In genomic region chr5:67679184-67679855, GRCh38 we compare ENCODE assay signal across 21 cellular contexts.
DNase-seq lines count a peak whose midpoint lies in the region; TF ChIP-seq lines count a peak whose summit lies in the region.
"Had no signal": no experiment of that assay in that cellular context is flagged by ENCODE, and none has a peak within 500 bp of the region (broad histone marks: within the 10 kb centered on the region; RNA-seq: fewer than 3 reads in every experiment).

No MANE protein-coding gene starts in this region.

- H3K27ac ChIP-seq in OCI-LY7 (ENCODE audit: low read depth, low read length, poor library complexity, severe bottlenecking) = no peak overlapping the region
- H3K27ac ChIP-seq in prostate gland = no peak overlapping the region
- H3K27ac ChIP-seq: SJSA1, uterus had no signal

- no peaks in the 10 kb centered on the region for H3K9me3 ChIP-seq in OCI-LY7 (ENCODE audit: low read length)
- no peaks in the 10 kb centered on the region for H3K9me3 ChIP-seq in prostate gland
- H3K9me3 ChIP-seq: Caco-2, uterus had no signal

- no peaks in the 10 kb centered on the region for H3K36me3 ChIP-seq in GM06990 (ENCODE audit: control insufficient read depth, insufficient read depth, low read length)
- H3K36me3 ChIP-seq in OCI-LY7 (ENCODE audit: insufficient read depth, low read length) = no peaks in the 10 kb centered on the region
- H3K36me3 ChIP-seq in prostate gland = no peaks in the 10 kb centered on the region
- H3K36me3 ChIP-seq: SJSA1, uterus had no signal

- H3K4me2 ChIP-seq in OCI-LY7 (ENCODE audit: low read length) = no peak overlapping the region

- peak; percentile 39 for DNase-seq in GM06990 (ENCODE audit: extremely low read depth, insufficient read length)
- peak; percentile 72 for DNase-seq in MV-4-11 (lab: John Stamatoyannopoulos, UW)
- peak; percentile 2 for DNase-seq in OCI-LY7 (ENCODE audit: low spot score)
- peak; percentile 22 for DNase-seq in inferior parietal cortex (ENCODE audit: extremely low spot score)
- DNase-seq in cardiac septum (ENCODE audit: low spot score) = no peak
- DNase-seq in prostate gland (ENCODE audit: low spot score) = no peak
- no peak for DNase-seq in lower leg skin (ENCODE audit: low spot score in 2 of 2)
- DNase-seq: activated CD8-positive, alpha-beta T cell treated with anti-CD3 and anti-CD28 coated beads, Interleukin-2, amount 10 ng/mL, durations not matched to agents 7 days and 5 days; activated effector memory CD4-positive, alpha-beta T cell treated with anti-CD3 and anti-CD28 coated beads, Interleukin-2, amount 50 U/mL, for 16 hours; Caco-2; DND-41; effector CD8-positive, alpha-beta T cell; immature natural killer cell; naive B cell; NCI-H187 treated with DMSO at 0.1 percent for 48 hours; NCI-H2227 treated with DMSO at 0.1 percent for 48 hours; NK-92 treated with Interleukin-12 subunit alpha and Interleukin-12 subunit beta, amount 100 ng/mL, for 24 hours; occipital lobe; T-cell; uterus had no signal

- POLR2A ChIA-PET in OCI-LY7 (lab: Charles Lee) = interaction anchor here (0.6 kb wide), 1 partner anchor 619 kb away, joined by 4 read pairs; no protein-coding TSS in a partner anchor

- H2AFZ ChIP-seq in OCI-LY7 (ENCODE audit: low read length) = no peak overlapping the region

- H3K9me2 ChIP-seq in OCI-LY7 (ENCODE audit: insufficient read depth, low read length) = no peaks in the 10 kb centered on the region

- H4K20me1 ChIP-seq in OCI-LY7 (ENCODE audit: insufficient read depth, low read length) = no peaks in the 10 kb centered on the region

- intact Hi-C loops in OCI-LY7 (cut with micrococcal nuclease; ENCODE audit: unreplicated experiment) (no loop called here), cardiac septum (cut with DNase I) (no loop called here), prostate gland (cut with DNase I) (no loop called here), lower leg skin (cut with DNase I; ENCODE audit: low total_unique reads) (no loop called here)

- CTCF ChIA-PET in OCI-LY7 (lab: Charles Lee; ENCODE audit: unreplicated experiment) = no interaction called here

- BruUV-seq in OCI-LY7 (replicated peaks; lab: Mats Ljungman, UMichigan) = no TSS peak

- H3K4me1 ChIP-seq in OCI-LY7 (ENCODE audit: insufficient read depth, low read length, poor library complexity, severe bottlenecking) (no peaks in the 10 kb centered on the region), prostate gland (replicated peaks) (no peaks in the 10 kb centered on the region)
- H3K4me1 ChIP-seq: Caco-2, SJSA1, uterus had no signal

- 86% methylated on average over 7 of the region's 7 CpGs for WGBS in prostate gland
- WGBS in lower leg skin, 2 donors = 67 to 70% methylated on average over 7 of the region's 7 CpGs

- H3K27me3 ChIP-seq in GM06990 (replicated peaks; ENCODE audit: control insufficient read depth, insufficient read depth, low read length) (no peaks in the 10 kb centered on the region), prostate gland (replicated peaks; ENCODE audit: insufficient read depth) (no peaks in the 10 kb centered on the region)
- H3K27me3 ChIP-seq: SJSA1, uterus had no signal

- no peaks in the 10 kb centered on the region for H3K79me2 ChIP-seq in OCI-LY7 (ENCODE audit: insufficient read depth, low read depth, low read length)

- TF ChIP-seq POLR2A in prostate gland (IDR thresholded peaks at IDR 0.05) (no peak), lower leg skin (IDR thresholded peaks at IDR 0.05) (no peak)

- TF ChIP-seq CTCF in GM06990 (IDR thresholded peaks at IDR 0.05; ENCODE audit: insufficient read depth, low read length, poor library complexity, severe bottlenecking) (no peak), OCI-LY7 (conservative IDR thresholded peaks at IDR 0.05; ENCODE audit: low read length) (no peak), prostate gland (IDR thresholded peaks at IDR 0.05) (no peak), lower leg skin (IDR thresholded peaks at IDR 0.05) (no peak)

- no peak overlapping the region for H3K4me3 ChIP-seq in GM06990 (replicated peaks; ENCODE audit: low read depth, low read length)
- H3K4me3 ChIP-seq in OCI-LY7 (ENCODE audit: low read depth, low read length, poor library complexity, severe bottlenecking) = no peak overlapping the region
- no peak overlapping the region for H3K4me3 ChIP-seq in prostate gland
- no peak overlapping the region for H3K4me3 ChIP-seq in lower leg skin (ENCODE audit: low read depth, poor library complexity, severe bottlenecking)
- H3K4me3 ChIP-seq: SJSA1, uterus had no signal

Comparison
In these comparisons a context has a peak if more than half of its experiments do, and no peak if none do; other contexts are left out.
1. DNase-seq: peak in GM06990 (single experiment), MV-4-11 (single experiment), OCI-LY7 (single experiment) and inferior parietal cortex (single experiment); none in cardiac septum (single experiment), prostate gland (single experiment) and lower leg skin (0 of 2).